13 cellular contexts compared by ENCODE assay signal in genomic region chr21:42245348-42246185, GRCh38. TPM values are rescaled to one million over a fixed set of nuclear protein-coding genes. Genes with fewer than 3 reads are reported as not detected.
A peak's percentile ranks its signal among the peaks of the same experiment; 100 is the strongest.
DNase-seq lines count a peak whose midpoint lies in the region; ATAC-seq, FAIRE-seq and TF ChIP-seq lines count a peak whose summit lies in the region.
"Had no signal": no experiment of that assay in that cellular context is flagged by ENCODE, and none has a peak within 500 bp of the region (broad histone marks: within the 10 kb centered on the region; RNA-seq: fewer than 3 reads in every experiment).

No MANE protein-coding gene starts in this region.

- H3K9ac ChIP-seq in mesenchymal stem cell (ENCODE audit: low read length): no peak overlapping the region

- no peaks in the 10 kb centered on the region for H3K79me1 ChIP-seq in mesenchymal stem cell (replicated peaks; ENCODE audit: low read length, poor library complexity, severe bottlenecking)

- no peak for TF ChIP-seq POLR2A in spleen (IDR thresholded peaks at IDR 0.05)

- H4K91ac ChIP-seq in mesenchymal stem cell (ENCODE audit: low read length): no peak overlapping the region

- peaks cover 21% of the 10 kb centered on the region for H3K36me3 Mint-ChIP-seq in dendritic cell treated with granulocyte-macrophage colony-stimulating factor and Interleukin-4, amounts not matched to agents 40 ng/mL and 50 ng/mL, for 4 days (ENCODE audit: low read depth)

- no peak for FAIRE-seq in GM19239 (lab: Jason Lieb, UNC)

- no peak for TF ChIP-seq CTCF in spleen (IDR thresholded peaks at IDR 0.05 in 8 of 11, conservative IDR thresholded peaks at IDR 0.05 in 3 of 11)

- peaks cover 4 to 85% (median 58%) of the 10 kb centered on the region in 6 donors for H3K4me1 ChIP-seq in spleen
- H3K4me1 ChIP-seq in mesenchymal stem cell (ENCODE audit: control insufficient read depth, insufficient read depth, low read depth, low read length): peaks cover 10% of the 10 kb centered on the region
- H3K4me1 ChIP-seq: psoas muscle had no signal

- no peak overlapping the region for H2AK5ac ChIP-seq in mesenchymal stem cell (ENCODE audit: low read length, severe bottlenecking)

- H3K4me3 ChIP-seq in H7 (ENCODE audit: insufficient read depth, low read depth, low read length): no peak overlapping the region
- H3K4me3 ChIP-seq in spleen: no peak overlapping the region
- H3K4me3 ChIP-seq in mesenchymal stem cell (ENCODE audit: insufficient read depth in 1 of 2, low read depth in 1 of 2, low read length in 2 of 2): no peak overlapping the region
- H3K4me3 ChIP-seq: psoas muscle, stomach had no signal

- H3K27ac ChIP-seq in spleen: peak overlapping the region in 5 of 8 donors; percentile 18 to 48 (median 30)
- no peak overlapping the region for H3K27ac ChIP-seq in mesenchymal stem cell (ENCODE audit: low read length, poor library complexity, severe bottlenecking)
- H3K27ac ChIP-seq: psoas muscle, stomach had no signal

- H3K9me3 Mint-ChIP-seq in dendritic cell treated with granulocyte-macrophage colony-stimulating factor and Interleukin-4, amounts not matched to agents 40 ng/mL and 50 ng/mL, for 4 days: no peaks in the 10 kb centered on the region

- H4K8ac ChIP-seq in mesenchymal stem cell (ENCODE audit: low read length): no peak overlapping the region

- ATAC-seq in HG02571 (IDR thresholded peaks at IDR 0.05; ENCODE audit: unreplicated experiment): no peak
- ATAC-seq: psoas muscle, Right ventricle myocardium inferior had no signal

- no peak overlapping the region for H3K14ac ChIP-seq in mesenchymal stem cell (ENCODE audit: low read length in 2 of 2)

- no peak overlapping the region for H3K4me3 Mint-ChIP-seq in dendritic cell treated with granulocyte-macrophage colony-stimulating factor and Interleukin-4, amounts not matched to agents 40 ng/mL and 50 ng/mL, for 4 days

- no peak overlapping the region for H3K4ac ChIP-seq in mesenchymal stem cell (ENCODE audit: low read depth in 1 of 2, low read length in 2 of 2)

- no peak overlapping the region for H3K23ac ChIP-seq in mesenchymal stem cell (ENCODE audit: low read length in 2 of 2)

- H3K9me3 ChIP-seq in spleen: no peaks in the 10 kb centered on the region
- no peaks in the 10 kb centered on the region for H3K9me3 ChIP-seq in mesenchymal stem cell (ENCODE audit: control insufficient read depth, low read length)
- H3K9me3 ChIP-seq: psoas muscle, stomach had no signal

- peak overlapping the region; percentile 33 for H3K27ac Mint-ChIP-seq in dendritic cell treated with granulocyte-macrophage colony-stimulating factor and Interleukin-4, amounts not matched to agents 40 ng/mL and 50 ng/mL, for 4 days

- H2BK12ac ChIP-seq in mesenchymal stem cell (ENCODE audit: low read length in 2 of 2): no peak overlapping the region

- no peak overlapping the region for H2BK120ac ChIP-seq in mesenchymal stem cell (ENCODE audit: low read depth, low read length)

- H2AFZ ChIP-seq in mesenchymal stem cell (ENCODE audit: low read depth, low read length): no peak overlapping the region

- H3K36me3 ChIP-seq in H7 (replicated peaks; ENCODE audit: control insufficient read depth, insufficient read depth, low read length) (no peaks in the 10 kb centered on the region), spleen (no peaks in the 10 kb centered on the region), mesenchymal stem cell (ENCODE audit: control insufficient read depth in 1 of 2, insufficient read depth in 2 of 2, low read depth in 1 of 2, low read length in 2 of 2) (no peaks in the 10 kb centered on the region)
- H3K36me3 ChIP-seq: stomach had no signal

- peaks cover 5% of the 10 kb centered on the region for H3K27me3 Mint-ChIP-seq in dendritic cell treated with granulocyte-macrophage colony-stimulating factor and Interleukin-4, amounts not matched to agents 40 ng/mL and 50 ng/mL, for 4 days

- peaks cover 65% of the 10 kb centered on the region for H3K4me1 Mint-ChIP-seq in dendritic cell treated with granulocyte-macrophage colony-stimulating factor and Interleukin-4, amounts not matched to agents 40 ng/mL and 50 ng/mL, for 4 days (ENCODE audit: low read depth)

- no peak overlapping the region for H3K18ac ChIP-seq in mesenchymal stem cell (ENCODE audit: low read depth in 1 of 2, low read length in 2 of 2)

- no peak overlapping the region for H2BK15ac ChIP-seq in mesenchymal stem cell (ENCODE audit: low read depth, poor library complexity, severe bottlenecking)

- H2BK5ac ChIP-seq in mesenchymal stem cell (ENCODE audit: low read depth, low read length, poor library complexity, severe bottlenecking): no peak overlapping the region

- intact Hi-C loops in dendritic cell treated with granulocyte-macrophage colony-stimulating factor and Interleukin-4, amounts not matched to agents 40 ng/mL and 50 ng/mL, for 4 days (cut with micrococcal nuclease): no loop called here
- intact Hi-C loops in spleen (cut with DNase I; ENCODE audit: low total_unique reads): no loop called here

- DNase-seq in H7: peak; percentile 76
- DNase-seq in NCI-H2171 (lab: John Stamatoyannopoulos, UW): peak; percentile 87
- peak; percentile 71 for DNase-seq in spleen
- DNase-seq in mesenchymal stem cell: no peak
- DNase-seq in GM19239 (ENCODE audit: insufficient read length, low spot score): no peak
- DNase-seq: activated T-cell treated with anti-CD3 and anti-CD28 coated beads for 4 hours; NCI-H2029 treated with DMSO at 0.1 percent for 48 hours; stimulated activated CD4-positive, alpha-beta T cell treated with anti-CD3 and anti-CD28 coated beads, Interleukin-2, amount 100 ng/mL, for 48 hours; stomach had no signal

- H3K4me2 ChIP-seq in mesenchymal stem cell (ENCODE audit: low read length, poor library complexity, severe bottlenecking): no peak overlapping the region

- 38 to 59% (median 48%) methylated on average over 10 of the region's 10 CpGs for WGBS in spleen, 5 donors
- 51% methylated on average over 9 of the region's 10 CpGs for WGBS in mesenchymal stem cell

- H3K27me3 ChIP-seq in H7 (ENCODE audit: control insufficient read depth, insufficient read depth, low read length) (no peaks in the 10 kb centered on the region), spleen (replicated peaks in 1 of 7) (no peaks in the 10 kb centered on the region), mesenchymal stem cell (ENCODE audit: control insufficient read depth in 1 of 2, insufficient read depth in 1 of 2, low read length in 2 of 2) (peaks cover 48 to 61% of the 10 kb centered on the region in 2 experiments)
- H3K27me3 ChIP-seq: stomach had no signal

RNA-seq across cellular contexts. Expression of gene ABCG1, which starts 26.6 kb away (rescaled TPM):
- total RNA-seq in H7 (2014; rRNA removed; shearing (Covaris generic)): 0.07 and 0.92 TPM in 2 replicates
- 100 to 1,000 TPM in 5 of 7 donors, 10 to 100 TPM in 2; 76.7 to 143 (median 103) TPM for total RNA-seq in spleen
- polyA plus RNA-seq in spleen: 10 to 100 TPM; 14.6 to 17.0 (median 15.6) TPM
- polyA plus RNA-seq in mesenchymal stem cell (2013, experiment 1 of 2): 3.1 TPM
- polyA plus RNA-seq in mesenchymal stem cell (2013, experiment 2 of 2): 3.1 TPM

Comparison
In these comparisons a context has a peak if more than half of its experiments do, and no peak if none do; other contexts are left out.
1. DNase-seq: peak in H7 (single experiment), NCI-H2171 (single experiment) and spleen (single experiment); none in mesenchymal stem cell (single experiment) and GM19239 (single experiment).
2. RNA of gene ABCG1, which starts 26.6 kb away (total RNA-seq): 76.7 to 143 TPM in spleen; 0.07 to 0.92 TPM in H7; every median in the first group is over 10 times any median in the second.